Comparison of ENCODE assay signal across 26 cellular contexts in the genomic region with DNA sequence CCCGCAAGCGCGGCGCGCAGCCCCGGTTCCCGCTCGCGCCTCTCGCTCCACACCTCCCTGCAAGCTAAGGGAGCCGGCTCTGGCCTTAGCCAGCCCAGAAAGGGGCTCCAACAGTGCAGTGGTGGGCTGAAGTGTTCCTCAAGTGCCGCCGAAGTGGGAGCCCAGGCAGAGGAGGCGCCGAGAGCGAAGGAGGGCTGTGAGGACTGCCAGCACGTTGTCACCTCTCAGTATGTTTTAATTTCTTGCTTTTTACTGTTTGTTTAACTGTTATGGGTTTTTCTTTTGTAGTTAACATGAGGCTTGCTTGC.
"Had no signal": no experiment of that assay in that cellular context is flagged by ENCODE, and none has a peak within 500 bp of the region (broad histone marks: within the 10 kb centered on the region; RNA-seq: fewer than 3 reads in every experiment).

No MANE protein-coding gene starts in this region.

- ATAC-seq: activated CD4-positive, alpha-beta T cell treated with anti-CD3 and anti-CD28 coated beads for 36 hours; activated naive CD4-positive, alpha-beta T cell treated with anti-CD3 and anti-CD28 coated beads, Interleukin-2, amount 50 U/mL, for 72 hours; activated T-cell treated with anti-CD3 and anti-CD28 coated beads, Interleukin-2, amount 50 U/mL, for 72 hours; T-helper 17 cell had no signal

- H3K4me1 ChIP-seq: ascending aorta, breast epithelium, colonic mucosa, esophagus squamous epithelium had no signal

- DNase-seq: activated CD4-positive, alpha-beta memory T cell treated with anti-CD3 and anti-CD28 coated beads for 36 hours; activated CD4-positive, alpha-beta T cell treated with anti-CD3 and anti-CD28 coated beads for 36 hours; activated CD4-positive, alpha-beta T cell treated with anti-CD3 and anti-CD28 coated beads, Interleukin-2, amount 10 ng/mL, durations not matched to agents 24 days and 14 days; activated CD4-positive, CD25-positive, alpha-beta regulatory T cell; activated CD4-positive, CD25-positive, alpha-beta regulatory T cell treated with anti-CD3 and anti-CD28 coated beads, Interleukin-2, amount 50 U/mL, for 72 hours; activated CD8-positive, alpha-beta memory T cell treated with anti-CD3 and anti-CD28 coated beads, Interleukin-2, amount 50 U/mL, for 48 hours; activated gamma-delta T cell; activated naive CD4-positive, alpha-beta T cell; activated naive CD4-positive, alpha-beta T cell treated with anti-CD3 and anti-CD28 coated beads, Interleukin-2, amount 10 ng/mL, durations not matched to agents 7 days and 5 days; activated naive CD8-positive, alpha-beta T cell treated with anti-CD3 and anti-CD28 coated beads, Interleukin-2, amount 10 ng/mL, durations not matched to agents 7 days and 5 days; activated T-cell treated with anti-CD3 and anti-CD28 coated beads for 4 hours; activated T-cell treated with anti-CD3 and anti-CD28 coated beads, Interleukin-2, amount 50 U/mL, for 24 hours; activated T-cell treated with anti-CD3 and anti-CD28 coated beads, Interleukin-2, amount 50 U/mL, for 72 hours; central memory CD4-positive, alpha-beta T cell; cerebellar nuclear complex; colonic mucosa; effector CD8-positive, alpha-beta T cell; esophagus squamous epithelium; head of caudate nucleus; T-helper 17 cell; T1000 had no signal

- H3K4me3 ChIP-seq: ascending aorta, breast epithelium, cardiac muscle cell, colonic mucosa, esophagus squamous epithelium had no signal

- H3K9me3 ChIP-seq: ascending aorta, breast epithelium, colonic mucosa had no signal

- H3K27ac ChIP-seq: ascending aorta, breast epithelium, cardiac muscle cell, colonic mucosa, epithelial cell of prostate, esophagus squamous epithelium had no signal

- H3K27me3 ChIP-seq: ascending aorta, breast epithelium, cardiac muscle cell, colonic mucosa, esophagus squamous epithelium had no signal

- H3K36me3 ChIP-seq: ascending aorta, breast epithelium, cardiac muscle cell, colonic mucosa, esophagus squamous epithelium had no signal
